In the genomic region with DNA sequence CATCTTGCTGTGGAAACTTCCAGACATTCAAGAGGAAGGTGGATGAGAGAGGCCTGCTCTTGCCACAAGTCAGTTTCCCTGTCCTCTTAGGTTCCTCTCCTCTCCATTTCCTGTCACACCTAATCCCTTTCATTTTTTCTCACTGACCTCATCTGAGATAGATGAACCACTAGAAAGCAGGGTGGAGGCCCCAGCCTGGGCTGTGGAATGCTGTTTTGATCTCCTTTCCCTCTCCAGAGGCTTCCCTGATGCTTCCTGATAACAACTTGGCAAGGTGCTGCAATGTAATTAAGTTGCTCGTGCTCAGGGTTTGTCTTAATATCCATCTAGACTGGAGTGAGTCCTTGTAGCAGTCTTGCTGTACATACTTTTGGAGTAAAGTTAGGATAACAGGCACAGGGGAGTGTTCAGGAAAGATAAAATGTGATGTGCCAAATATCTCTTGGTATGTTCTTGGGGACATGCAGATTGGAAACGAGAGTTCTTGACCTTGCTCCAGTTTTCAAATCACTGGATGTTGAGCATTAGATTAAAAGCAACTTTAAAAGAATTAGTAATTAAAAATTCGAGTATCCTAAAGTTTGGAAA, we compare ENCODE assay signal across 10 cellular contexts. TPM values are rescaled to one million over a fixed set of nuclear protein-coding genes. Genes with fewer than 3 reads are reported as not detected.
DNase-seq lines count a peak whose midpoint lies in the region; ATAC-seq and TF ChIP-seq lines count a peak whose summit lies in the region.
"Had no signal": no experiment of that assay in that cellular context is flagged by ENCODE, and none has a peak within 500 bp of the region (broad histone marks: within the 10 kb centered on the region; RNA-seq: fewer than 3 reads in every experiment).

No MANE protein-coding gene starts in this region.

- DNase-seq in ACHN: peak; percentile 58
- DNase-seq in HK-2 (ENCODE audit: unreplicated experiment): peak; percentile 49
- no peak for DNase-seq in lung (ENCODE audit: low spot score)
- DNase-seq in vagina (ENCODE audit: extremely low spot score in 2 of 2): no peak

- intact Hi-C loops in vagina (cut with DNase I): no loop called here

- H3K4me3 ChIP-seq in lung (no peak overlapping the region), vagina (no peak overlapping the region)

- no peak for TF ChIP-seq POLR2A in vagina (IDR thresholded peaks at IDR 0.05)

- H3K27ac ChIP-seq in lung (ENCODE audit: low read depth in 1 of 2, low read length in 1 of 2) (peak overlapping the region in 1 of 2 donors; percentile 34), vagina (no peak overlapping the region)
- H3K27ac ChIP-seq: KMS-11 had no signal

- no peak for ATAC-seq in activated T-helper 17 cell treated with anti-CD3 and anti-CD28 coated beads, Interleukin-2, amount 50 U/mL, for 72 hours (replicated peaks)
- ATAC-seq in lung (ENCODE audit: insufficient read depth, low FRiP score) (peak; percentile 34), GM19328 (IDR thresholded peaks at IDR 0.05; ENCODE audit: unreplicated experiment) (no peak), GM18909 (IDR thresholded peaks at IDR 0.05; ENCODE audit: poor library complexity, unreplicated experiment) (no peak), HG03460 (IDR thresholded peaks at IDR 0.05; ENCODE audit: unreplicated experiment) (no peak)

- H3K9me3 ChIP-seq in lung (ENCODE audit: control insufficient read depth in 2 of 2, insufficient read depth in 1 of 2, low read length in 1 of 2) (no peaks in the 10 kb centered on the region), vagina (no peaks in the 10 kb centered on the region)

- H3K36me3 ChIP-seq in lung (ENCODE audit: control insufficient read depth in 2 of 2, insufficient read depth in 2 of 2, low read length in 2 of 2) (peaks cover 11 to 16% of the 10 kb centered on the region in 2 donors), vagina (peaks cover 2 to 48% of the 10 kb centered on the region in 2 donors)

- no peak for TF ChIP-seq CTCF in lung (IDR thresholded peaks at IDR 0.05; ENCODE audit: control extremely low read depth, extremely low read depth)
- TF ChIP-seq CTCF in vagina (IDR thresholded peaks at IDR 0.05): no peak

- H3K27ac Mint-ChIP-seq in activated T-helper 17 cell treated with anti-CD3 and anti-CD28 coated beads, Interleukin-2, amount 50 U/mL, for 72 hours: peak overlapping the region; percentile 36
- H3K27ac Mint-ChIP-seq: activated naive CD4-positive, alpha-beta T cell treated with anti-CD3 and anti-CD28 coated beads, Interleukin-2, amount 50 U/mL, for 24 hours had no signal

- peaks cover 0 to 8% of the 10 kb centered on the region in 2 donors for H3K4me1 ChIP-seq in lung (ENCODE audit: control insufficient read depth in 2 of 2, insufficient read depth in 2 of 2, low read length in 2 of 2)
- H3K4me1 ChIP-seq in vagina: peaks cover 16% of the 10 kb centered on the region

- in situ Hi-C loops in ACHN (cut with HindIII; ENCODE audit: low pct_ligation_motif_present, low pct_unique_long_range_greater_than_20kb, low sequenced_read_pairs): no loop called here

- H3K27me3 Mint-ChIP-seq in activated T-helper 17 cell treated with anti-CD3 and anti-CD28 coated beads, Interleukin-2, amount 50 U/mL, for 72 hours: no peaks in the 10 kb centered on the region
- H3K27me3 Mint-ChIP-seq: activated naive CD4-positive, alpha-beta T cell treated with anti-CD3 and anti-CD28 coated beads, Interleukin-2, amount 50 U/mL, for 24 hours had no signal

- 52 to 73% methylated on average over 3 of the region's 3 CpGs for WGBS in lung, 2 donors

- H3K36me3 Mint-ChIP-seq in activated T-helper 17 cell treated with anti-CD3 and anti-CD28 coated beads, Interleukin-2, amount 50 U/mL, for 72 hours (ENCODE audit: low read depth): peaks cover 85% of the 10 kb centered on the region

- H3K27me3 ChIP-seq in lung (ENCODE audit: control insufficient read depth, insufficient read depth) (no peaks in the 10 kb centered on the region), vagina (no peaks in the 10 kb centered on the region)

- H3K9me3 Mint-ChIP-seq in activated T-helper 17 cell treated with anti-CD3 and anti-CD28 coated beads, Interleukin-2, amount 50 U/mL, for 72 hours: no peaks in the 10 kb centered on the region
- H3K9me3 Mint-ChIP-seq: activated naive CD4-positive, alpha-beta T cell treated with anti-CD3 and anti-CD28 coated beads, Interleukin-2, amount 50 U/mL, for 24 hours had no signal

- H3K4me1 Mint-ChIP-seq in activated T-helper 17 cell treated with anti-CD3 and anti-CD28 coated beads, Interleukin-2, amount 50 U/mL, for 72 hours: no peaks in the 10 kb centered on the region

- H3K4me3 Mint-ChIP-seq in activated T-helper 17 cell treated with anti-CD3 and anti-CD28 coated beads, Interleukin-2, amount 50 U/mL, for 72 hours: no peak overlapping the region
- H3K4me3 Mint-ChIP-seq: activated naive CD4-positive, alpha-beta T cell treated with anti-CD3 and anti-CD28 coated beads, Interleukin-2, amount 50 U/mL, for 24 hours had no signal

RNA-seq across cellular contexts. Expression of gene LRRC42, which starts 11.2 kb away (rescaled TPM):
- 10 to 100 TPM; 25.2 to 28.5 TPM for total RNA-seq in activated T-helper 17 cell treated with anti-CD3 and anti-CD28 coated beads, Interleukin-2, amount 50 U/mL, for 72 hours
- total RNA-seq in lung (10 to 100 TPM; 16.8 to 17.3 TPM), vagina (31.7 TPM)
- polyA plus RNA-seq in lung: 10 to 100 TPM in 1 of 2 donors, 1 to 10 TPM in 1; 7.7 to 17.8 TPM

RNA-seq across cellular contexts. Expression of gene IFT25, which starts 11.8 kb away (rescaled TPM):
- total RNA-seq in activated T-helper 17 cell treated with anti-CD3 and anti-CD28 coated beads, Interleukin-2, amount 50 U/mL, for 72 hours: 10 to 100 TPM; 71.3 to 99.6 TPM
- total RNA-seq in lung (10 to 100 TPM; 27.9 to 46.1 TPM), vagina (19.4 TPM)
- 10 to 100 TPM; 18.2 to 35.3 TPM for polyA plus RNA-seq in lung

Comparison
In these comparisons a context has a peak if more than half of its experiments do, and no peak if none do; other contexts are left out.
1. DNase-seq: peak in ACHN (single experiment) and HK-2 (single experiment); none in lung (single experiment) and vagina (0 of 2).